8 cellular contexts compared by ENCODE assay signal in genomic region chr6:106099235-106099537, GRCh38. TPM values are rescaled to one million over a fixed set of nuclear protein-coding genes. Genes with fewer than 3 reads are reported as not detected.
DNase-seq lines count a peak whose midpoint lies in the region; ATAC-seq and TF ChIP-seq lines count a peak whose summit lies in the region.
"Had no signal": no experiment of that assay in that cellular context is flagged by ENCODE, and none has a peak within 500 bp of the region (broad histone marks: within the 10 kb centered on the region; RNA-seq: fewer than 3 reads in every experiment).

No MANE protein-coding gene starts in this region.

- H3K4me3 ChIP-seq in GM23248: 0 out of 2 replicates have a peak overlapping the region, but pooled peaks have one; percentile 10
- H3K4me3 ChIP-seq in PC-9: peak overlapping the region; percentile 60; the same call in 1 of the 2 replicates
- H3K4me3 ChIP-seq in fibroblast of lung (replicated peaks in 1 of 4; ENCODE audit: control extremely low read depth in 1 of 4, insufficient read depth in 1 of 4, low read depth in 3 of 4, low read length in 4 of 4): peak overlapping the region in 3 of 4 experiments; percentile 0 to 92 (median 55)
- peak overlapping the region; percentile 17 to 43 (median 32) for H3K4me3 ChIP-seq in skin epidermis

- DNase-seq in GM23248: no peak
- peak in 1 of 2 experiments; percentile 21 for DNase-seq in PC-9
- peak in 1 of 2 donors; percentile 57 for DNase-seq in fibroblast of lung (ENCODE audit: low read depth in 2 of 2)
- no peak for DNase-seq in DMS53 (lab: John Stamatoyannopoulos, UW)
- DNase-seq in NCI-H1694 treated with DMSO at 0.1 percent for 48 hours (lab: John Stamatoyannopoulos, UW): no peak

- H3K9me2 ChIP-seq in GM23248 (ENCODE audit: insufficient read depth): no peaks in the 10 kb centered on the region
- no peaks in the 10 kb centered on the region for H3K9me2 ChIP-seq in PC-9 (ENCODE audit: insufficient read depth)

- no peaks in the 10 kb centered on the region for H3K27me3 ChIP-seq in GM23248 (replicated peaks; ENCODE audit: insufficient read depth)
- no peaks in the 10 kb centered on the region for H3K27me3 ChIP-seq in PC-9 (ENCODE audit: insufficient read depth, low read depth)
- no peaks in the 10 kb centered on the region for H3K27me3 ChIP-seq in fibroblast of lung (ENCODE audit: control insufficient read depth, insufficient read depth, low read length)
- H3K27me3 ChIP-seq: ovary had no signal

- BruUV-seq in PC-9 (replicated peaks; lab: Mats Ljungman, UMichigan): TSS peak; percentile 45

- H3K36me3 ChIP-seq in GM23248 (ENCODE audit: low read depth) (peaks cover 35% of the 10 kb centered on the region), PC-9 (ENCODE audit: low read depth) (no peaks in the 10 kb centered on the region), fibroblast of lung (ENCODE audit: control insufficient read depth, insufficient read depth, low read length) (no peaks in the 10 kb centered on the region)
- H3K36me3 ChIP-seq: ovary had no signal

- H4K20me1 ChIP-seq in GM23248 (ENCODE audit: insufficient read depth) (no peaks in the 10 kb centered on the region), PC-9 (ENCODE audit: insufficient read depth) (no peaks in the 10 kb centered on the region), fibroblast of lung (ENCODE audit: control insufficient read depth, extremely low read depth, insufficient read depth, low read length) (no peaks in the 10 kb centered on the region)

- H3K4me1 ChIP-seq in GM23248 (ENCODE audit: insufficient read depth) (peaks cover 24% of the 10 kb centered on the region), PC-9 (replicated peaks; ENCODE audit: insufficient read depth) (peaks cover 43% of the 10 kb centered on the region), fibroblast of lung (ENCODE audit: control insufficient read depth, extremely low read depth, insufficient read depth, low read length) (peaks cover 3% of the 10 kb centered on the region)

- 71 to 83% methylated on average over 7 of the region's 7 CpGs for WGBS in GM23248 (ENCODE audit: low coverage in 1 of 2, low lambda C conversion rate in 2 of 2, missing lambda C conversion rate in 2 of 2), 2 experiments

- H3K79me2 ChIP-seq in GM23248 (ENCODE audit: insufficient read depth) (peaks cover 72% of the 10 kb centered on the region), PC-9 (ENCODE audit: low read depth) (no peaks in the 10 kb centered on the region), fibroblast of lung (ENCODE audit: control insufficient read depth, insufficient read depth, low read length) (no peaks in the 10 kb centered on the region)

- intact Hi-C loops in PC-9 (cut with micrococcal nuclease; ENCODE audit: unreplicated experiment): loop anchor here (5.0 to 10.0 kb wide), 2 partner anchors 83 to 206 kb away; no protein-coding TSS in a partner anchor

- H3K27ac ChIP-seq in GM23248: no peak overlapping the region
- H3K27ac ChIP-seq in PC-9: 0 out of 2 replicates have a peak overlapping the region, but pooled peaks have one; percentile 50
- peak overlapping the region; percentile 91 for H3K27ac ChIP-seq in fibroblast of lung (ENCODE audit: insufficient read depth, low read length)
- H3K27ac ChIP-seq in skin epidermis: peak overlapping the region in 20 of 21 experiments; percentile 60 to 95 (median 84)

- H3K4me2 ChIP-seq in GM23248 (ENCODE audit: unreplicated experiment) (no peak overlapping the region), PC-9 (peak overlapping the region; percentile 78), fibroblast of lung (ENCODE audit: extremely low read depth, insufficient read depth, low read length) (peak overlapping the region; percentile 92)

- no peak for ATAC-seq in HG03159 (IDR thresholded peaks at IDR 0.05; ENCODE audit: unreplicated experiment)

- H3K9me3 ChIP-seq in GM23248 (ENCODE audit: low read depth): no peaks in the 10 kb centered on the region
- H3K9me3 ChIP-seq in PC-9 (ENCODE audit: insufficient read depth, low read depth): no peaks in the 10 kb centered on the region
- no peaks in the 10 kb centered on the region for H3K9me3 ChIP-seq in fibroblast of lung (ENCODE audit: control insufficient read depth, insufficient read depth, low read depth, low read length)
- H3K9me3 ChIP-seq: ovary had no signal

- no peak for TF ChIP-seq CTCF in PC-9 (conservative IDR thresholded peaks at IDR 0.05)
- no peak for TF ChIP-seq CTCF in fibroblast of lung (conservative IDR thresholded peaks at IDR 0.05 in 1 of 2, IDR thresholded peaks at IDR 0.05 in 1 of 2; ENCODE audit: low read depth in 1 of 2, low read length in 2 of 2)

- peaks cover 41% of the 10 kb centered on the region for H3F3A ChIP-seq in GM23248 (ENCODE audit: insufficient read depth)
- H3F3A ChIP-seq in PC-9 (ENCODE audit: insufficient read depth, low read depth): 0 out of 2 replicates have a peak, but pooled peaks cover 11% of the 10 kb centered on the region

- in situ Hi-C loops in GM23248 (cut with MboI): loop anchor here (25.0 kb wide), 1 partner anchor 612 kb away; no protein-coding TSS in a partner anchor

- POLR2A ChIA-PET in PC-9 (lab: Charles Lee; ENCODE audit: unreplicated experiment): interaction anchor here (0.6 kb wide), 1 partner anchor 96 kb away, joined by 4 read pairs; no protein-coding TSS in a partner anchor

- CTCF ChIA-PET in PC-9 (lab: Charles Lee): interaction anchor here (0.5 kb wide), 1 partner anchor 254 kb away, joined by 4 read pairs; no protein-coding TSS in a partner anchor

- H3K9ac ChIP-seq in GM23248 (no peak overlapping the region), fibroblast of lung (ENCODE audit: insufficient read depth, low read length) (no peak overlapping the region)

- H2AFZ ChIP-seq in GM23248 (0 out of 2 replicates have a peak overlapping the region, but pooled peaks have one; percentile 89), PC-9 (no peak overlapping the region; the same call in 1 of the 2 replicates), fibroblast of lung (ENCODE audit: low read length) (peak overlapping the region; percentile 20)

RNA-seq across cellular contexts. Expression of gene PRDM1, which starts 13.1 kb away (rescaled TPM):
- total RNA-seq in GM23248 (2014; rRNA removed; shearing (Covaris generic)): 2.7 and 3.8 TPM in 2 replicates
- polyA plus RNA-seq in GM23248 (2016; fragmentation: Nextera tagmentation; extraction: Ambion mirVana): 3.5 and 3.9 TPM in 2 replicates
- total RNA-seq in PC-9 (2021): 1.4 and 2.6 TPM in 2 replicates
- 2.3 and 5.4 TPM in 2 replicates for total RNA-seq in fibroblast of lung
- 2.8 TPM in 2 replicates for polyA plus RNA-seq in fibroblast of lung
- polyA plus RNA-seq in fibroblast of lung (2012): 1.9 and 2.1 TPM in 2 replicates
- polyA minus RNA-seq in fibroblast of lung (ENCODE audit: low replicate concordance): 5.4 and 9.6 TPM in 2 replicates

Comparison
In these comparisons a context has a peak if more than half of its experiments do, and no peak if none do; other contexts are left out.
1. H3K4me3 ChIP-seq: peak in every context shown above with its lines; median percentile 60 in PC-9; 55 in fibroblast of lung; 32 in skin epidermis; 10 in GM23248.